Comparison of ENCODE assay signal across 8 cellular contexts in the genomic region with DNA sequence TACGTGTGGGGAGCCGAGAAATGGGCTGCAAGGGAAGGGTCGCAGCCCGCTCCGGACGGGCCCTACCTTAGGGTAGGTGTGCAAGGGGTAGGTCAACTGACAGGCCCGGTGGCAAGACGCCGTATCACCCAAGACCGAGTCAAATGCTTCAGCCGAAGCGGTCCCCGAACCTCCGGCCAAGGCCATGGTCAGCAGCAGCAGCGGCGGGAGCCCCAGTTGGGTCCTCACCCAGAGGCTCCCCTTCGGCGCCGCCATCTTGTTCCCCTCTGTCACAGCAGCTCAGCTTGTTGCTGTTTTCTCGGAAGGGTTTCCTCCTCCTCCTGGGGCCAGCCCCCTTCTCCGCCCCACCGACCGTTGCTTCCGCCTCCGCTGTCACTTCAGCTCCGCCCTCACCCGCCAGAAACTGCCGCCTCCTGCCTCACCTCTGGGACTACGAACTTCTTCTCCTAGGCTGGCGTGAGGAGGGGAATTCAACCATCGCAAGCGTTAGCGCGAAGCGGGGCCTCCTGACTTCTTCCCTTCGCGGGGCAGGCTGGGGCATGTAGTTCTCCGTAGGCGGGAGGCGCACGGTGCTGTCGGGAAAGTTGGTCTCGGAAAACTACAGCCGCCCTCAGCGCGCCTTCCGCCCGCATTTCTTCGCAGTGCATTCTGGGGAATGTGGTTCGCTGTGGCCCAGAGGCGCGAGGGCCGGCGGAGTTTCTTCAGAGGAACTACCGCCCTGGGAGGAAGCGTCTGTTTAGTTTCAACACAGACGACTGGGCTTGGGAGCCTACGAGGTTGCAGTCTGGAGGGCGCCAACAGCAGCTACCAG. TPM values are rescaled to one million over a fixed set of nuclear protein-coding genes. Genes with fewer than 3 reads are reported as not detected.
A peak's percentile ranks its signal among the peaks of the same experiment; 100 is the strongest.
DNase-seq lines count a peak whose midpoint lies in the region; ATAC-seq and TF ChIP-seq lines count a peak whose summit lies in the region.

A gene (plus strand): TSS at position 675 of the 811 bp plus-strand sequence. CDS start 815 bp downstream, outside the sequence.
A gene with protein sequence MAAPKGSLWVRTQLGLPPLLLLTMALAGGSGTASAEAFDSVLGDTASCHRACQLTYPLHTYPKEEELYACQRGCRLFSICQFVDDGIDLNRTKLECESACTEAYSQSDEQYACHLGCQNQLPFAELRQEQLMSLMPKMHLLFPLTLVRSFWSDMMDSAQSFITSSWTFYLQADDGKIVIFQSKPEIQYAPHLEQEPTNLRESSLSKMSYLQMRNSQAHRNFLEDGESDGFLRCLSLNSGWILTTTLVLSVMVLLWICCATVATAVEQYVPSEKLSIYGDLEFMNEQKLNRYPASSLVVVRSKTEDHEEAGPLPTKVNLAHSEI (minus strand): TSS at position 271 of the 811 bp plus-strand sequence. CDS start 16 bp downstream, at position 255.

- no peaks in the 10 kb centered on the region for H3K9me3 ChIP-seq in gastroesophageal sphincter
- no peaks in the 10 kb centered on the region for H3K9me3 ChIP-seq in suprapubic skin

- no CpG with 5 or more reads among the region's 59 CpGs for WGBS in gastroesophageal sphincter (ENCODE audit: low coverage in 1 of 2), 2 donors
- WGBS in suprapubic skin, result 0% methylated on average over 44 of the region's 59 CpGs

- H3K27me3 ChIP-seq in gastroesophageal sphincter (no peaks in the 10 kb centered on the region), suprapubic skin (no peaks in the 10 kb centered on the region)

- H3K27ac ChIP-seq in gastroesophageal sphincter (peak within 1 kb of the TSS; percentile 92 to 99 (median 96)), suprapubic skin (peak within 1 kb of the TSS; percentile 99)

- ATAC-seq in gastroesophageal sphincter, result peak; percentile 97

- no peak for TF ChIP-seq EP300 in gastroesophageal sphincter (IDR thresholded peaks at IDR 0.05)
- TF ChIP-seq EP300 in suprapubic skin (IDR thresholded peaks at IDR 0.05), result no peak

- peak; percentile 52 to 66 for TF ChIP-seq POLR2A in gastroesophageal sphincter (IDR thresholded peaks at IDR 0.05)
- TF ChIP-seq POLR2A in suprapubic skin (IDR thresholded peaks at IDR 0.05), result peak in 1 of 2 donors; percentile 55

- peaks cover under 1 to 54% (median 21%) of the 10 kb centered on the region in 3 donors for H3K4me1 ChIP-seq in gastroesophageal sphincter
- H3K4me1 ChIP-seq in suprapubic skin, result peaks cover 48% of the 10 kb centered on the region

- peak within 1 kb of the TSS; percentile 98 for H3K4me3 ChIP-seq in HFF-Myc (replicated peaks; ENCODE audit: low read depth, low read length)
- peak within 1 kb of the TSS; percentile 91 to 95 for H3K4me3 ChIP-seq in gastroesophageal sphincter
- peak within 1 kb of the TSS; percentile 95 for H3K4me3 ChIP-seq in suprapubic skin

- H3K36me3 ChIP-seq in gastroesophageal sphincter, result no peaks in the 10 kb centered on the region
- H3K36me3 ChIP-seq in suprapubic skin, result no peaks in the 10 kb centered on the region

- TF ChIP-seq CTCF in HFF-Myc (IDR thresholded peaks at IDR 0.05; ENCODE audit: low read depth, low read length, missing control alignments) (no peak), gastroesophageal sphincter (IDR thresholded peaks at IDR 0.05) (no peak), suprapubic skin (IDR thresholded peaks at IDR 0.05) (no peak)

- in situ Hi-C loops in SK-MEL-5 (cut with HindIII; ENCODE audit: low pct_unique_long_range_greater_than_20kb, low sequenced_read_pairs), result no loop called here

- DNase-seq in GM04503 (ENCODE audit: low read depth) (peak; percentile 98), HFF-Myc (ENCODE audit: extremely low read depth, low read depth) (peak; percentile 96), NAMALWA (ENCODE audit: low spot score) (peak; percentile 99), SK-MEL-5 (ENCODE audit: low read depth, low spot score) (peak; percentile 98), non-pigmented ciliary epithelial cell (ENCODE audit: low read depth) (peak; percentile 97), suprapubic skin (ENCODE audit: low spot score in 2 of 2) (peak; percentile 98 to 99)
- peak; percentile 98 for DNase-seq in activated naive CD4-positive, alpha-beta T cell treated with Interleukin-2 at 50 U/mL for 16 hours

RNA-seq across cellular contexts. Expression of the first gene that starts in this region (rescaled TPM):
- 2.7 and 3.9 TPM in 2 replicates for total RNA-seq in SK-MEL-5 (2014; rRNA removed; shearing (Covaris generic))
- polyA plus RNA-seq in SK-MEL-5 (2015; cell fraction: cytosol; rRNA removed), result 2.9 and 4.6 TPM in 2 replicates
- 5.7 and 6.2 TPM in 2 replicates for polyA plus RNA-seq in SK-MEL-5 (2015; cell fraction: nucleus; rRNA removed)
- total RNA-seq in gastroesophageal sphincter (10 to 100 TPM in 1 of 4 donors, 1 to 10 TPM in 3; 3.6 to 10.2 (median 9.1) TPM), suprapubic skin (1 to 10 TPM; 4.8 to 8.1 (median 6.4) TPM)

RNA-seq across cellular contexts. Expression of the second gene that starts in this region (rescaled TPM):
- 535 and 546 TPM in 2 replicates for total RNA-seq in SK-MEL-5 (2014; rRNA removed; shearing (Covaris generic))
- 333 and 351 TPM in 2 replicates for polyA plus RNA-seq in SK-MEL-5 (2015; cell fraction: cytosol; rRNA removed)
- polyA plus RNA-seq in SK-MEL-5 (2015; cell fraction: nucleus; rRNA removed), result 50.9 and 54.7 TPM in 2 replicates
- total RNA-seq in gastroesophageal sphincter, result 100 to 1,000 TPM; 238 to 466 (median 352) TPM
- total RNA-seq in suprapubic skin, result 100 to 1,000 TPM; 157 to 323 (median 234) TPM

Comparison
In these comparisons a context has a peak if more than half of its experiments do, and no peak if none do; other contexts are left out.
1. Peak in every context shown above with its lines: DNase-seq, ATAC-seq, H3K4me3 ChIP-seq and H3K27ac ChIP-seq.